ENCODE assay signal across 10 cellular contexts in genomic region chr3:40847571-40847992, GRCh38.
DNase-seq lines count a peak whose midpoint lies in the region; ATAC-seq, FAIRE-seq and TF ChIP-seq lines count a peak whose summit lies in the region.
"Had no signal": no experiment of that assay in that cellular context is flagged by ENCODE, and none has a peak within 500 bp of the region (broad histone marks: within the 10 kb centered on the region; RNA-seq: fewer than 3 reads in every experiment).

No MANE protein-coding gene starts in this region.

- no peak overlapping the region for H3K23ac ChIP-seq in H1 (ENCODE audit: insufficient read length)

- WGBS in SK-N-SH (ENCODE audit: low lambda C conversion rate): 3% methylated on average over 2 of the region's 5 CpGs
- WGBS in H1 (ENCODE audit: extremely low coverage in 1 of 2, insufficient coverage in 1 of 2, insufficient read length in 1 of 2, insufficient replicate concordance in 2 of 2, low coverage in 1 of 2, low lambda C conversion rate in 2 of 2, missing lambda C conversion rate in 1 of 2), 2 experiments: 56% methylated on average over 5 of the region's 5 CpGs; no CpG with 5 or more reads in 1 of the 2 experiments
- WGBS in testis, 2 donors: 40 to 61% methylated on average over 3 to 5 of the region's 5 CpGs

- H3K4me1 ChIP-seq in SK-N-SH (ENCODE audit: control insufficient read depth in 1 of 2, insufficient read depth in 2 of 2, low read depth in 1 of 2, low read length in 1 of 2) (peaks cover 0 to 5% of the 10 kb centered on the region in 2 experiments; a peak in 1 of 4 replicates), H1 (replicated peaks in 1 of 4; ENCODE audit: control insufficient read depth in 3 of 4, insufficient read depth in 4 of 4, low read length in 3 of 4) (peaks cover 6 to 10% (median 8%) of the 10 kb centered on the region in 4 experiments; a peak in 6 of 7 replicates), testis (no peaks in the 10 kb centered on the region)

- no peak overlapping the region for H2AK5ac ChIP-seq in H1 (ENCODE audit: low read depth, low read length)

- H4K20me1 ChIP-seq in SK-N-SH (ENCODE audit: insufficient read depth) (no peaks in the 10 kb centered on the region), H1 (replicated peaks in 1 of 2; ENCODE audit: control insufficient read depth in 1 of 2, insufficient read depth in 2 of 2, low read length in 2 of 2) (no peaks in the 10 kb centered on the region)

- no peaks in the 10 kb centered on the region for H3K79me1 ChIP-seq in H1 (ENCODE audit: low read depth, low read length)

- peaks cover 2% of the 10 kb centered on the region for H3K9me3 Mint-ChIP-seq in activated CD4-positive, alpha-beta T cell treated with anti-CD3 and anti-CD28 coated beads, Interleukin-2, amount 10 ng/mL, durations not matched to agents 24 days and 14 days

- H3K9me3 ChIP-seq in SK-N-SH (no peaks in the 10 kb centered on the region), H1 (ENCODE audit: insufficient read depth in 2 of 2, low read depth in 1 of 2, low read length in 1 of 2) (peaks cover 4% of the 10 kb centered on the region in 2 experiments; a peak in 1 of 4 replicates), testis (no peaks in the 10 kb centered on the region), MG63 (no peaks in the 10 kb centered on the region)

- TF ChIP-seq EP300 in SK-N-SH (IDR thresholded peaks at IDR 0.05; ENCODE audit: borderline replicate concordance in 1 of 2, low read depth in 1 of 2, low read length in 1 of 2) (no peak), H1 (IDR thresholded peaks at IDR 0.05; ENCODE audit: borderline replicate concordance in 1 of 2, low read depth in 2 of 2, low read length in 2 of 2) (peak in 1 of 2 experiments; percentile 75; a peak in 1 of 3 replicates)

- intact Hi-C loops in testis (cut with DNase I; ENCODE audit: low total_unique reads): no loop called here
- intact Hi-C loops in activated CD4-positive, alpha-beta T cell treated with anti-CD3 and anti-CD28 coated beads, Interleukin-2, amount 10 ng/mL, durations not matched to agents 24 days and 14 days (cut with micrococcal nuclease): no loop called here

- ATAC-seq in SK-N-SH treated with all-trans-retinoic acid at 6 μM for 48 hours: no peak
- ATAC-seq: stimulated activated memory B cell treated with anti-CD40 and anti-IgM and Interleukin-4, amounts not matched to agents 10 μg/mL and 1 μg/mL and 100 μg/mL, for 72 hours had no signal

- H3K27ac Mint-ChIP-seq in activated CD4-positive, alpha-beta T cell treated with anti-CD3 and anti-CD28 coated beads, Interleukin-2, amount 10 ng/mL, durations not matched to agents 24 days and 14 days: no peak overlapping the region
- H3K27ac Mint-ChIP-seq: stimulated activated memory B cell treated with anti-CD40 and anti-IgM and Interleukin-4, amounts not matched to agents 10 μg/mL and 1 μg/mL and 100 μg/mL, for 72 hours had no signal

- no peaks in the 10 kb centered on the region for H3K27me3 ChIP-seq in SK-N-SH (ENCODE audit: insufficient read depth)
- H3K27me3 ChIP-seq in H1 (replicated peaks in 1 of 4; ENCODE audit: control insufficient read depth in 3 of 4, extremely low read depth in 1 of 4, insufficient read depth in 3 of 4, low read length in 3 of 4): no peaks in the 10 kb centered on the region
- H3K27me3 ChIP-seq in testis: no peaks in the 10 kb centered on the region
- H3K27me3 ChIP-seq in MG63: no peaks in the 10 kb centered on the region

- no peak overlapping the region for H4K91ac ChIP-seq in H1 (replicated peaks; ENCODE audit: insufficient read length, low read length)

- H3F3A ChIP-seq in SK-N-SH (replicated peaks; ENCODE audit: insufficient read depth): no peaks in the 10 kb centered on the region

- H3K36me3 ChIP-seq in SK-N-SH (replicated peaks in 1 of 2; ENCODE audit: control insufficient read depth in 1 of 2, insufficient read depth in 2 of 2, low read length in 1 of 2) (no peaks in the 10 kb centered on the region), H1 (ENCODE audit: control insufficient read depth in 2 of 4, insufficient read depth in 4 of 4, low read length in 3 of 4) (no peaks in the 10 kb centered on the region), testis (ENCODE audit: low read depth, missing control alignments) (no peaks in the 10 kb centered on the region), MG63 (no peaks in the 10 kb centered on the region)

- H3K14ac ChIP-seq in H1 (ENCODE audit: insufficient read length): no peak overlapping the region

- no peaks in the 10 kb centered on the region for H3K4me1 Mint-ChIP-seq in activated CD4-positive, alpha-beta T cell treated with anti-CD3 and anti-CD28 coated beads, Interleukin-2, amount 10 ng/mL, durations not matched to agents 24 days and 14 days
- H3K4me1 Mint-ChIP-seq: stimulated activated memory B cell treated with anti-CD40 and anti-IgM and Interleukin-4, amounts not matched to agents 10 μg/mL and 1 μg/mL and 100 μg/mL, for 72 hours had no signal

- no peak overlapping the region for H3K4me3 Mint-ChIP-seq in activated CD4-positive, alpha-beta T cell treated with anti-CD3 and anti-CD28 coated beads, Interleukin-2, amount 10 ng/mL, durations not matched to agents 24 days and 14 days
- H3K4me3 Mint-ChIP-seq: stimulated activated memory B cell treated with anti-CD40 and anti-IgM and Interleukin-4, amounts not matched to agents 10 μg/mL and 1 μg/mL and 100 μg/mL, for 72 hours had no signal

- H3K36me3 Mint-ChIP-seq in activated CD4-positive, alpha-beta T cell treated with anti-CD3 and anti-CD28 coated beads, Interleukin-2, amount 10 ng/mL, durations not matched to agents 24 days and 14 days (ENCODE audit: low read depth): no peaks in the 10 kb centered on the region
- H3K36me3 Mint-ChIP-seq: stimulated activated memory B cell treated with anti-CD40 and anti-IgM and Interleukin-4, amounts not matched to agents 10 μg/mL and 1 μg/mL and 100 μg/mL, for 72 hours had no signal

- H3K79me2 ChIP-seq in SK-N-SH (ENCODE audit: insufficient read depth) (no peaks in the 10 kb centered on the region), H1 (ENCODE audit: control insufficient read depth in 1 of 2, insufficient read depth in 2 of 2, low read length in 2 of 2) (no peaks in the 10 kb centered on the region)

- peak overlapping the region; percentile 31; the same call in 1 of the 2 replicates for H2BK15ac ChIP-seq in H1 (ENCODE audit: low read length)

- H2AFZ ChIP-seq in SK-N-SH (ENCODE audit: low read depth): no peak overlapping the region
- H2AFZ ChIP-seq in H1 (ENCODE audit: low read length): no peak overlapping the region

- H3K9me2 ChIP-seq in SK-N-SH: no peaks in the 10 kb centered on the region

- no peak for TF ChIP-seq CTCF in SK-N-SH (IDR thresholded peaks at IDR 0.05)
- peak; percentile 31 to 45 (median 32) for TF ChIP-seq CTCF in H1 (IDR thresholded peaks at IDR 0.05; ENCODE audit: control extremely low read depth in 1 of 3, insufficient read depth in 1 of 3, low read depth in 1 of 3, low read length in 3 of 3)
- no peak for TF ChIP-seq CTCF in testis (IDR thresholded peaks at IDR 0.05)

- peak; percentile 38 for TF ChIP-seq RAD21 in SK-N-SH (IDR thresholded peaks at IDR 0.05; ENCODE audit: low read length)
- peak; percentile 66 to 76 for TF ChIP-seq RAD21 in H1 (IDR thresholded peaks at IDR 0.05 in 1 of 2, conservative IDR thresholded peaks at IDR 0.05 in 1 of 2; ENCODE audit: low read depth in 2 of 2, low read length in 2 of 2)

- peak overlapping the region; percentile 82 for H2BK12ac ChIP-seq in H1 (ENCODE audit: low read depth, low read length)

- H3K56ac ChIP-seq in H1 (replicated peaks; ENCODE audit: insufficient read length, low read depth, low read length): no peak overlapping the region

- H2BK20ac ChIP-seq in H1 (ENCODE audit: low read length): no peak overlapping the region

- no peaks in the 10 kb centered on the region for H3K27me3 Mint-ChIP-seq in activated CD4-positive, alpha-beta T cell treated with anti-CD3 and anti-CD28 coated beads, Interleukin-2, amount 10 ng/mL, durations not matched to agents 24 days and 14 days

- no peaks in the 10 kb centered on the region for H3K23me2 ChIP-seq in H1 (ENCODE audit: low read depth, low read length)

- H3K4me3 ChIP-seq in SK-N-SH (ENCODE audit: low read depth in 2 of 2, low read length in 1 of 2): no peak overlapping the region
- no peak overlapping the region for H3K4me3 ChIP-seq in H1 (ENCODE audit: extremely low read depth in 1 of 4, insufficient read depth in 2 of 4, low read depth in 3 of 4, low read length in 4 of 4)
- no peak overlapping the region for H3K4me3 ChIP-seq in testis
- no peak overlapping the region for H3K4me3 ChIP-seq in MG63

- POLR2A ChIA-PET in SK-N-SH (lab: Yijun Ruan, JAX): interaction anchor here (1.0 kb wide), 1 partner anchor 351 kb away, joined by 3 read pairs; the partner anchor contains the start of gene CTNNB1
- POLR2A ChIA-PET in H1 (lab: Charles Lee; ENCODE audit: partially characterized antibody): interaction anchor here (0.9 to 1.6 kb wide), 3 partner anchors 16 to 351 kb away, joined by 3 to 4 read pairs (median 4); partner anchors contain the start of gene CTNNB1

- CTCF ChIA-PET in SK-N-SH (lab: Yijun Ruan, JAX): interaction anchor here (0.8 to 0.9 kb wide), 2 partner anchors 21 to 355 kb away, joined by 3 to 5 read pairs; no protein-coding TSS in a partner anchor
- CTCF ChIA-PET in H1 (lab: Charles Lee; ENCODE audit: partially characterized antibody): interaction anchor here (0.5 to 3.1 kb wide), 9 partner anchors 23 to 263 kb away, joined by 3 to 12 read pairs (median 3); no protein-coding TSS in a partner anchor

- no peak overlapping the region for H4K8ac ChIP-seq in H1 (ENCODE audit: extremely low read depth, insufficient read depth, low read length)

- H4K5ac ChIP-seq in H1 (ENCODE audit: insufficient read length, low read depth, low read length): no peak overlapping the region

- FAIRE-seq in H1 (lab: Jason Lieb, UNC): peak; percentile 94

- no peak overlapping the region for H3K27ac ChIP-seq in SK-N-SH (ENCODE audit: low read depth in 2 of 2, low read length in 1 of 2)
- H3K27ac ChIP-seq in H1 (ENCODE audit: low read depth, low read length): peak overlapping the region; percentile 27; the same call in 1 of the 2 replicates
- H3K27ac ChIP-seq in testis: no peak overlapping the region

- H3K18ac ChIP-seq in H1 (ENCODE audit: extremely low read depth, low read length): peak overlapping the region; percentile 34

- no peak overlapping the region for H3K4me2 ChIP-seq in SK-N-SH
- H3K4me2 ChIP-seq in H1 (ENCODE audit: insufficient read depth in 1 of 2, low read depth in 2 of 2, low read length in 2 of 2): peak overlapping the region; percentile 1 to 24; a peak in 2 of 4 replicates

- H2BK120ac ChIP-seq in H1 (replicated peaks; ENCODE audit: low read depth, low read length): no peak overlapping the region

- DNase-seq in SK-N-SH (no peak), H1 (ENCODE audit: low read depth in 1 of 2, low spot score in 2 of 2) (peak in 1 of 2 experiments; percentile 72), left kidney (ENCODE audit: low read depth, low spot score) (peak; percentile 54), testis (peak; percentile 74), MG63 (no peak), NCI-H510A (lab: John Stamatoyannopoulos, UW) (no peak)
- DNase-seq in activated CD4-positive, alpha-beta T cell treated with anti-CD3 and anti-CD28 coated beads, Interleukin-2, amount 10 ng/mL, durations not matched to agents 24 days and 14 days: no peak
- DNase-seq: activated CD4-positive, alpha-beta T cell treated with anti-CD3 and anti-CD28 coated beads, Interleukin-2, amount 50 U/mL, for 48 hours had no signal

- H3K4ac ChIP-seq in H1 (replicated peaks; ENCODE audit: insufficient read length, low read depth, low read length): no peak overlapping the region

- peak overlapping the region; percentile 74 for H2BK5ac ChIP-seq in H1 (ENCODE audit: low read depth, low read length)

- TF ChIP-seq POLR2A in H1 (IDR thresholded peaks at IDR 0.05; ENCODE audit: control extremely low read depth in 1 of 2, low read depth in 2 of 2, low read length in 2 of 2) (no peak), testis (IDR thresholded peaks at IDR 0.05) (no peak)

- no peak overlapping the region for H3K9ac ChIP-seq in SK-N-SH
- H3K9ac ChIP-seq in H1 (replicated peaks in 1 of 4; ENCODE audit: extremely low read depth in 1 of 4, low read depth in 3 of 4, low read length in 3 of 4): no peak overlapping the region

Comparison
In these comparisons a context has a peak if more than half of its experiments do, and no peak if none do; other contexts are left out.
1. DNase-seq: peak in left kidney (single experiment) and testis (single experiment); none in SK-N-SH (single experiment), MG63 (single experiment), NCI-H510A (single experiment) and activated CD4-positive, alpha-beta T cell treated with anti-CD3 and anti-CD28 coated beads, Interleukin-2, amount 10 ng/mL, durations not matched to agents 24 days and 14 days (single experiment).
2. CTCF ChIP-seq: peak in H1 (3 of 3); none in SK-N-SH (single experiment) and testis (0 of 3).
3. Of the 17 proteins assayed by ChIP-seq in both H1 and SK-N-SH: peak only in H1: CTCF, MAX, TCF12, TEAD4 and YY1; only in SK-N-SH: none; in both: RAD21; in neither: 10; mixed calls (peak in some experiments, not most) for 1.